Comparison of ENCODE assay signal across 1 cellular context in genomic region chr16:46830902-46831647, GRCh38.
TF ChIP-seq lines count a peak whose summit lies in the region.

Gene C16orf87, minus strand, starts transcription at chr16:46831180. Its CDS starts 31 bp downstream, at chr16:46831149.

TF ChIP-seq in GM12878, 131 proteins besides CTCF, POLR2A, EP300 and RAD21 (continued from another document):
- TF ChIP-seq, protein P1, sequence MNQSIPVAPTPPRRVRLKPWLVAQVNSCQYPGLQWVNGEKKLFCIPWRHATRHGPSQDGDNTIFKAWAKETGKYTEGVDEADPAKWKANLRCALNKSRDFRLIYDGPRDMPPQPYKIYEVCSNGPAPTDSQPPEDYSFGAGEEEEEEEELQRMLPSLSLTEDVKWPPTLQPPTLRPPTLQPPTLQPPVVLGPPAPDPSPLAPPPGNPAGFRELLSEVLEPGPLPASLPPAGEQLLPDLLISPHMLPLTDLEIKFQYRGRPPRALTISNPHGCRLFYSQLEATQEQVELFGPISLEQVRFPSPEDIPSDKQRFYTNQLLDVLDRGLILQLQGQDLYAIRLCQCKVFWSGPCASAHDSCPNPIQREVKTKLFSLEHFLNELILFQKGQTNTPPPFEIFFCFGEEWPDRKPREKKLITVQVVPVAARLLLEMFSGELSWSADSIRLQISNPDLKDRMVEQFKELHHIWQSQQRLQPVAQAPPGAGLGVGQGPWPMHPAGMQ (IDR thresholded peaks at IDR 0.05; ENCODE audit: borderline replicate concordance) = no peak
